In genomic region chr3:82087958-82088357, GRCh38 we compare ENCODE assay signal across 14 cellular contexts.
A peak's percentile ranks its signal among the peaks of the same experiment; 100 is the strongest.
DNase-seq lines count a peak whose midpoint lies in the region; ATAC-seq, FAIRE-seq and TF ChIP-seq lines count a peak whose summit lies in the region.
"Had no signal": no experiment of that assay in that cellular context is flagged by ENCODE, and none has a peak within 500 bp of the region (broad histone marks: within the 10 kb centered on the region; RNA-seq: fewer than 3 reads in every experiment).

No MANE protein-coding gene starts in this region.

- H4K20me1 ChIP-seq in HepG2 (ENCODE audit: insufficient read depth, low read length) (no peaks in the 10 kb centered on the region), astrocyte (ENCODE audit: insufficient read depth, low read length) (no peaks in the 10 kb centered on the region)

- DNase-seq in HepG2 (ENCODE audit: low spot score) (peak; percentile 3), right lobe of liver (no peak), astrocyte (ENCODE audit: low read depth) (peak; percentile 87), glomerular visceral epithelial cell (ENCODE audit: extremely low spot score) (peak; percentile 59), natural killer cell (no peak), erythroblast (lab: John Stamatoyannopoulos, UW) (no peak)
- DNase-seq in activated T-cell treated with anti-CD3 and anti-CD28 coated beads, Interleukin-2, amount 50 U/mL, for 48 hours, result no peak
- DNase-seq: 8988T; activated CD8-positive, alpha-beta memory T cell treated with anti-CD3 and anti-CD28 coated beads, Interleukin-2, amount 10 ng/mL, durations not matched to agents 7 days and 5 days; DMS79 treated with DMSO at 0.1 percent for 48 hours; NCI-H146; nucleus accumbens had no signal

- no peak for ATAC-seq in HepG2
- no peak for ATAC-seq in right lobe of liver
- ATAC-seq in natural killer cell, result no peak
- no peak for ATAC-seq in GM21528 (IDR thresholded peaks at IDR 0.05; ENCODE audit: low FRiP score, unreplicated experiment)
- ATAC-seq: activated CD8-positive, alpha-beta memory T cell treated with anti-CD3 and anti-CD28 coated beads, Interleukin-2, amount 10 ng/mL, durations not matched to agents 7 days and 5 days had no signal

- TF ChIP-seq CTCF in HepG2 (CRISPR knock-in tag; IDR thresholded peaks at IDR 0.05), result no peak
- TF ChIP-seq CTCF in right lobe of liver (IDR thresholded peaks at IDR 0.05), result no peak
- TF ChIP-seq CTCF in astrocyte (IDR thresholded peaks at IDR 0.05; ENCODE audit: insufficient read depth, low read depth, low read length), result no peak
- no peak for TF ChIP-seq CTCF in natural killer cell (IDR thresholded peaks at IDR 0.05)

- TF ChIP-seq RAD21 in HepG2 (CRISPR knock-in tag; IDR thresholded peaks at IDR 0.05), result no peak

- POLR2A ChIA-PET in HepG2 (lab: Yijun Ruan, JAX), result no interaction called here

- H3K27ac Mint-ChIP-seq in astrocyte (ENCODE audit: unreplicated experiment) (peak overlapping the region; percentile 82), natural killer cell (no peak overlapping the region)
- H3K27ac Mint-ChIP-seq: activated CD8-positive, alpha-beta memory T cell treated with anti-CD3 and anti-CD28 coated beads, Interleukin-2, amount 10 ng/mL, durations not matched to agents 7 days and 5 days; stimulated activated naive CD8-positive, alpha-beta T cell treated with anti-CD3 and anti-CD28 coated beads, Interleukin-15, Interleukin-2, amounts not matched to agents 100 ng/mL and 50 ng/mL, for 24 hours had no signal

- FAIRE-seq in HepG2 (lab: Jason Lieb, UNC), result no peak
- peak; percentile 93 for FAIRE-seq in astrocyte (lab: Jason Lieb, UNC)

- intact Hi-C loops in HepG2 (cut with micrococcal nuclease; ENCODE audit: unreplicated experiment) (no loop called here), right lobe of liver (cut with DNase I) (no loop called here), natural killer cell (cut with micrococcal nuclease) (no loop called here)

- H3K27me3 ChIP-seq in HepG2 (ENCODE audit: control insufficient read depth in 1 of 2, insufficient read depth in 2 of 2, low read length in 2 of 2) (no peaks in the 10 kb centered on the region), right lobe of liver (no peaks in the 10 kb centered on the region), astrocyte (ENCODE audit: insufficient read depth, low read length) (no peaks in the 10 kb centered on the region)

- TF ChIP-seq POLR2A in HepG2 (IDR thresholded peaks at IDR 0.05; ENCODE audit: insufficient read depth in 1 of 2, low read depth in 2 of 2, low read length in 2 of 2) (no peak), right lobe of liver (IDR thresholded peaks at IDR 0.05) (no peak), erythroblast (IDR thresholded peaks at IDR 0.05; ENCODE audit: low read length) (no peak)

- no peak overlapping the region for H3K4me3 ChIP-seq in HepG2 (replicated peaks in 1 of 3; ENCODE audit: insufficient read depth in 1 of 3, low read depth in 2 of 3, low read length in 3 of 3)
- H3K4me3 ChIP-seq in right lobe of liver, result no peak overlapping the region
- no peak overlapping the region for H3K4me3 ChIP-seq in astrocyte (ENCODE audit: insufficient read depth, low read depth, low read length)

- no peaks in the 10 kb centered on the region for H3K79me2 ChIP-seq in HepG2 (ENCODE audit: insufficient read depth, low read length)
- no peaks in the 10 kb centered on the region for H3K79me2 ChIP-seq in astrocyte (ENCODE audit: insufficient read depth, low read length)

- no peak overlapping the region for H3K4me2 ChIP-seq in HepG2 (ENCODE audit: low read depth, low read length)
- H3K4me2 ChIP-seq in astrocyte (ENCODE audit: low read length), result peak overlapping the region; percentile 43

- H3K4me1 Mint-ChIP-seq in astrocyte (ENCODE audit: low read depth, unreplicated experiment) (peaks cover 35% of the 10 kb centered on the region), natural killer cell (no peaks in the 10 kb centered on the region)
- H3K4me1 Mint-ChIP-seq: activated CD8-positive, alpha-beta memory T cell treated with anti-CD3 and anti-CD28 coated beads, Interleukin-2, amount 10 ng/mL, durations not matched to agents 7 days and 5 days had no signal

- H3K9me3 ChIP-seq in HepG2 (ENCODE audit: low read length), result no peaks in the 10 kb centered on the region
- H3K9me3 ChIP-seq in right lobe of liver, result no peaks in the 10 kb centered on the region
- no peaks in the 10 kb centered on the region for H3K9me3 ChIP-seq in astrocyte (ENCODE audit: insufficient read depth, low read depth, low read length)

- no peak for TF ChIP-seq EP300 in HepG2 (IDR thresholded peaks at IDR 0.05; ENCODE audit: low read depth in 2 of 2, low read length in 2 of 2)
- no peak for TF ChIP-seq EP300 in HepG2 (CRISPR knock-in tag; IDR thresholded peaks at IDR 0.05; ENCODE audit: borderline replicate concordance)

- 55% methylated on average over 2 of the region's 2 CpGs for WGBS in HepG2 (ENCODE audit: low lambda C conversion rate)
- 62% methylated on average over 2 of the region's 2 CpGs for WGBS in right lobe of liver (ENCODE audit: insufficient coverage, low coverage, low lambda C conversion rate, missing lambda C conversion rate)

- H2AFZ ChIP-seq in HepG2 (ENCODE audit: low read length) (no peak overlapping the region), astrocyte (ENCODE audit: low read depth, low read length) (peak overlapping the region; percentile 45)

- H3K4me3 Mint-ChIP-seq in astrocyte (ENCODE audit: unreplicated experiment) (no peak overlapping the region), natural killer cell (no peak overlapping the region)
- H3K4me3 Mint-ChIP-seq: activated CD8-positive, alpha-beta memory T cell treated with anti-CD3 and anti-CD28 coated beads, Interleukin-2, amount 10 ng/mL, durations not matched to agents 7 days and 5 days; stimulated activated naive CD8-positive, alpha-beta T cell treated with anti-CD3 and anti-CD28 coated beads, Interleukin-15, Interleukin-2, amounts not matched to agents 100 ng/mL and 50 ng/mL, for 24 hours had no signal

- H3K4me1 ChIP-seq in HepG2 (ENCODE audit: insufficient read depth, low read length), result no peaks in the 10 kb centered on the region
- no peaks in the 10 kb centered on the region for H3K4me1 ChIP-seq in right lobe of liver
- peaks cover 11% of the 10 kb centered on the region for H3K4me1 ChIP-seq in astrocyte (ENCODE audit: insufficient read depth, low read length)

- in situ Hi-C loops in HepG2 (cut with HindIII; ENCODE audit: extremely low pct_ligation_motif_present, low pct_unique_long_range_greater_than_20kb), result no loop called here

- H3K27me3 Mint-ChIP-seq in astrocyte (ENCODE audit: low read depth, unreplicated experiment), result no peaks in the 10 kb centered on the region
- H3K27me3 Mint-ChIP-seq in natural killer cell (ENCODE audit: low read depth in 2 of 2), result no peaks in the 10 kb centered on the region
- H3K27me3 Mint-ChIP-seq: activated CD8-positive, alpha-beta memory T cell treated with anti-CD3 and anti-CD28 coated beads, Interleukin-2, amount 10 ng/mL, durations not matched to agents 7 days and 5 days; stimulated activated naive CD8-positive, alpha-beta T cell treated with anti-CD3 and anti-CD28 coated beads, Interleukin-15, Interleukin-2, amounts not matched to agents 100 ng/mL and 50 ng/mL, for 24 hours had no signal

- H3K36me3 ChIP-seq in HepG2 (replicated peaks in 1 of 2; ENCODE audit: control insufficient read depth in 1 of 2, insufficient read depth in 2 of 2, low read length in 2 of 2) (no peaks in the 10 kb centered on the region), right lobe of liver (no peaks in the 10 kb centered on the region), astrocyte (ENCODE audit: insufficient read depth, low read length) (no peaks in the 10 kb centered on the region)

- CTCF ChIA-PET in HepG2 (lab: Yijun Ruan, JAX; ENCODE audit: low intra/inter-chr PET ratio, low total read pairs), result no interaction called here

- H3K9me3 Mint-ChIP-seq in astrocyte (ENCODE audit: unreplicated experiment), result no peaks in the 10 kb centered on the region
- peaks cover 5 to 10% of the 10 kb centered on the region in 2 donors for H3K9me3 Mint-ChIP-seq in natural killer cell
- H3K9me3 Mint-ChIP-seq: stimulated activated naive CD8-positive, alpha-beta T cell treated with anti-CD3 and anti-CD28 coated beads, Interleukin-15, Interleukin-2, amounts not matched to agents 100 ng/mL and 50 ng/mL, for 24 hours had no signal

- no peak overlapping the region for H3K27ac ChIP-seq in HepG2 (ENCODE audit: extremely low read length, insufficient read depth, low read length)
- no peak overlapping the region for H3K27ac ChIP-seq in right lobe of liver
- H3K27ac ChIP-seq in astrocyte (ENCODE audit: low read depth, low read length), result peak overlapping the region; percentile 67

- H3K9ac ChIP-seq in HepG2 (ENCODE audit: insufficient read depth, low read depth, low read length) (no peak overlapping the region), astrocyte (ENCODE audit: low read length) (no peak overlapping the region)

- H3K36me3 Mint-ChIP-seq in astrocyte (ENCODE audit: low read depth, unreplicated experiment) (no peaks in the 10 kb centered on the region), natural killer cell (no peaks in the 10 kb centered on the region)
- H3K36me3 Mint-ChIP-seq: activated CD8-positive, alpha-beta memory T cell treated with anti-CD3 and anti-CD28 coated beads, Interleukin-2, amount 10 ng/mL, durations not matched to agents 7 days and 5 days had no signal

- BruUV-seq in HepG2 (replicated peaks; lab: Mats Ljungman, UMichigan), result no TSS peak

TF ChIP-seq in HepG2, 621 proteins besides CTCF, POLR2A, EP300 and RAD21 (continues in another document):
- no peak for TF ChIP-seq SRSF4 (IDR thresholded peaks at IDR 0.05; ENCODE audit: low read depth, low read length, poor library complexity, severe bottlenecking)
- TF ChIP-seq ZNF790 (CRISPR knock-in tag; IDR thresholded peaks at IDR 0.05; ENCODE audit: borderline replicate concordance), result no peak
- TF ChIP-seq, protein P1, sequence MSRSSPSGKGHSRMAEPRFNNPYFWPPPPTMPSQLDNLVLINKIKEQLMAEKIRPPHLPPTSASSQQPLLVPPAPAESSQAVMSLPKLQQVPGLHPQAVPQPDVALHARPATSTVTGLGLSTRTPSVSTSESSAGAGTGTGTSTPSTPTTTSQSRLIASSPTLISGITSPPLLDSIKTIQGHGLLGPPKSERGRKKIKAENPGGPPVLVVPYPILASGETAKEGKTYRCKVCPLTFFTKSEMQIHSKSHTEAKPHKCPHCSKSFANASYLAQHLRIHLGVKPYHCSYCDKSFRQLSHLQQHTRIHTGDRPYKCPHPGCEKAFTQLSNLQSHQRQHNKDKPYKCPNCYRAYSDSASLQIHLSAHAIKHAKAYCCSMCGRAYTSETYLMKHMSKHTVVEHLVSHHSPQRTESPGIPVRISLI (CRISPR knock-in tag; IDR thresholded peaks at IDR 0.05; ENCODE audit: borderline replicate concordance), result no peak
- TF ChIP-seq ZNF17 (CRISPR knock-in tag; IDR thresholded peaks at IDR 0.05), result no peak

Comparison
In these comparisons a context has a peak if more than half of its experiments do, and no peak if none do; other contexts are left out.
1. DNase-seq: peak in HepG2 (single experiment), astrocyte (single experiment) and glomerular visceral epithelial cell (single experiment); none in right lobe of liver (0 of 3), activated T-cell treated with anti-CD3 and anti-CD28 coated beads, Interleukin-2, amount 50 U/mL, for 48 hours (0 of 2), natural killer cell (single experiment) and erythroblast (0 of 2).